In the genomic region with DNA sequence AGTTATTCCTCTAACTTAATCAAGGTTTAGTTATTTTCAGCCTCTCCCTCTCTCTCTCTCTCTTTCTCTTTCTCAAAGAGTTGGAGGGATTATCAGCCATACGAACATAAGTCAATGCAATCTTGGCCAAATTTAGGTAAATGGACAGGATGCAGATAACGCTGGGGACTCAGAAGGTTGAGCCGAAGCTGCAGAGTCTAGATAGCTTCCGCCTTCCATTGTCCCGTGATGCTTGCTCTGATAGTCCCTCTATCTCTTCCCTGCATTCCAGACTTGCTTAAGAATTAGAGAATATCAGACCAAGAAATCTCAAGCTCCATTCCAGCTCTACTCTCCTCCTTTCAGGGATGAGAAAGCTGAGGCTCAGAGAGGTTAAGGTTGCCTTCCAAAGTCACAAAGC, we compare ENCODE assay signal across 16 cellular contexts.
"Had no signal": no experiment of that assay in that cellular context is flagged by ENCODE, and none has a peak within 500 bp of the region (broad histone marks: within the 10 kb centered on the region; RNA-seq: fewer than 3 reads in every experiment).

No MANE protein-coding gene starts in this region.

- H3K9me3 Mint-ChIP-seq: activated CD4-positive, alpha-beta memory T cell treated with anti-CD3 and anti-CD28 coated beads for 36 hours; immature natural killer cell had no signal

- H3K4me1 Mint-ChIP-seq: activated CD4-positive, alpha-beta T cell treated with anti-CD3 and anti-CD28 coated beads for 36 hours; activated CD8-positive, alpha-beta memory T cell treated with anti-CD3 and anti-CD28 coated beads, Interleukin-2, amount 10 ng/mL, durations not matched to agents 7 days and 5 days; immature natural killer cell had no signal

- H3K9ac ChIP-seq: parathyroid adenoma had no signal

- H3K27me3 ChIP-seq: colonic mucosa had no signal

- H3K4me3 ChIP-seq: cardiac muscle cell, colonic mucosa had no signal

- H2AFZ ChIP-seq: parathyroid adenoma had no signal

- H3K4me1 ChIP-seq: colonic mucosa had no signal

- H3K36me3 ChIP-seq: cardiac muscle cell, colonic mucosa had no signal

- H3K36me3 Mint-ChIP-seq: activated CD4-positive, alpha-beta memory T cell treated with anti-CD3 and anti-CD28 coated beads for 36 hours; activated CD8-positive, alpha-beta memory T cell treated with anti-CD3 and anti-CD28 coated beads, Interleukin-2, amount 10 ng/mL, durations not matched to agents 7 days and 5 days; immature natural killer cell had no signal

- H3K9me3 ChIP-seq: colonic mucosa had no signal

- DNase-seq: activated CD4-positive, alpha-beta memory T cell treated with anti-CD3 and anti-CD28 coated beads for 36 hours; activated CD4-positive, alpha-beta T cell treated with anti-CD3 and anti-CD28 coated beads for 36 hours; activated CD8-positive, alpha-beta memory T cell treated with anti-CD3 and anti-CD28 coated beads, Interleukin-2, amount 10 ng/mL, durations not matched to agents 7 days and 5 days; activated naive CD4-positive, alpha-beta T cell treated with anti-CD3 and anti-CD28 coated beads, Interleukin-2, amount 50 U/mL, for 16 hours; activated T-cell treated with anti-CD3 and anti-CD28 coated beads, Interleukin-2, amount 50 U/mL, for 1 hour; colonic mucosa; foreskin melanocyte; head of caudate nucleus; immature natural killer cell; naive B cell; retina; stimulated activated CD4-positive, alpha-beta T cell treated with anti-CD3 and anti-CD28 coated beads, Interleukin-4, amount 100 ng/mL, for 1 hour; stimulated activated naive CD4-positive, alpha-beta T cell; T-helper 9 cell had no signal

- H3K27me3 Mint-ChIP-seq: activated CD4-positive, alpha-beta memory T cell treated with anti-CD3 and anti-CD28 coated beads for 36 hours; activated CD4-positive, alpha-beta T cell treated with anti-CD3 and anti-CD28 coated beads for 36 hours; activated CD8-positive, alpha-beta memory T cell treated with anti-CD3 and anti-CD28 coated beads, Interleukin-2, amount 10 ng/mL, durations not matched to agents 7 days and 5 days had no signal

- H3K27ac ChIP-seq: cardiac muscle cell, colonic mucosa, parathyroid adenoma had no signal

- H3K4me3 Mint-ChIP-seq: activated CD4-positive, alpha-beta memory T cell treated with anti-CD3 and anti-CD28 coated beads for 36 hours; activated CD4-positive, alpha-beta T cell treated with anti-CD3 and anti-CD28 coated beads for 36 hours; activated CD8-positive, alpha-beta memory T cell treated with anti-CD3 and anti-CD28 coated beads, Interleukin-2, amount 10 ng/mL, durations not matched to agents 7 days and 5 days; immature natural killer cell; naive B cell had no signal

- H3K27ac Mint-ChIP-seq: activated CD4-positive, alpha-beta memory T cell treated with anti-CD3 and anti-CD28 coated beads for 36 hours; activated CD4-positive, alpha-beta T cell treated with anti-CD3 and anti-CD28 coated beads for 36 hours; activated CD8-positive, alpha-beta memory T cell treated with anti-CD3 and anti-CD28 coated beads, Interleukin-2, amount 10 ng/mL, durations not matched to agents 7 days and 5 days; immature natural killer cell; naive B cell had no signal

- ATAC-seq: activated CD4-positive, alpha-beta T cell treated with anti-CD3 and anti-CD28 coated beads for 36 hours; activated CD8-positive, alpha-beta memory T cell treated with anti-CD3 and anti-CD28 coated beads, Interleukin-2, amount 10 ng/mL, durations not matched to agents 7 days and 5 days had no signal
